23 cellular contexts compared by ENCODE assay signal in genomic region chr2:210544191-210544590, GRCh38. TPM values are rescaled to one million over a fixed set of nuclear protein-coding genes. Genes with fewer than 3 reads are reported as not detected.
DNase-seq lines count a peak whose midpoint lies in the region; ATAC-seq, FAIRE-seq and TF ChIP-seq lines count a peak whose summit lies in the region.
"Had no signal": no experiment of that assay in that cellular context is flagged by ENCODE, and none has a peak within 500 bp of the region (broad histone marks: within the 10 kb centered on the region; RNA-seq: fewer than 3 reads in every experiment).

No MANE protein-coding gene starts in this region.

- no peak for FAIRE-seq in bronchial epithelial cell (lab: Jason Lieb, UNC)
- FAIRE-seq: A549, D721Med, GM12878, GM12892, GM19239 had no signal

- no peaks in the 10 kb centered on the region for H4K20me1 ChIP-seq in mammary epithelial cell (ENCODE audit: insufficient read depth, low read length)
- H4K20me1 ChIP-seq: BLaER1 treated with 17β-estradiol and CSF1 and Interleukin-3, amounts not matched to agents 10 nM and 100 nM had no signal

- no peak overlapping the region for H3K4me3 ChIP-seq in mammary epithelial cell (replicated peaks in 1 of 3; ENCODE audit: insufficient read depth in 1 of 3, low read depth in 2 of 3, low read length in 3 of 3)
- no peak overlapping the region for H3K4me3 ChIP-seq in bronchial epithelial cell (ENCODE audit: low read depth, low read length)
- H3K4me3 ChIP-seq: A549; BLaER1 treated with 17β-estradiol and CSF1 and Interleukin-3, amounts not matched to agents 10 nM and 100 nM; GM12878 had no signal

- H2AFZ ChIP-seq in mammary epithelial cell (ENCODE audit: low read depth, low read length): no peak overlapping the region

- peak; percentile 55 for ATAC-seq in foreskin keratinocyte
- ATAC-seq: A549; CD8-positive, alpha-beta T cell; GM12878 had no signal

- H3K36me3 ChIP-seq in mammary epithelial cell (ENCODE audit: insufficient read depth, low read length): no peaks in the 10 kb centered on the region
- H3K36me3 ChIP-seq in bronchial epithelial cell (ENCODE audit: control insufficient read depth, insufficient read depth, low read length): no peaks in the 10 kb centered on the region
- H3K36me3 ChIP-seq: BLaER1 treated with 17β-estradiol and CSF1 and Interleukin-3, amounts not matched to agents 10 nM and 100 nM had no signal

- DNase-seq in mammary epithelial cell: peak; percentile 36
- DNase-seq in MCF 10A (ENCODE audit: unreplicated experiment): no peak
- peak; percentile 29 for DNase-seq in bronchial epithelial cell (ENCODE audit: low read depth)
- DNase-seq in foreskin keratinocyte: peak; percentile 32 to 73
- no peak for DNase-seq in DMS79 (lab: John Stamatoyannopoulos, UW)
- DNase-seq in activated naive CD8-positive, alpha-beta T cell treated with anti-CD3 and anti-CD28 coated beads for 36 hours: no peak
- DNase-seq: AML-193; Caco-2; Calu3; CD4-positive, alpha-beta T cell; CD8-positive, alpha-beta T cell; DND-41; EL; GDM1 had no signal

- no TSS peak for BruUV-seq in mammary epithelial cell (replicated peaks; lab: Mats Ljungman, UMichigan)
- BruUV-seq in MCF 10A (replicated peaks; lab: Mats Ljungman, UMichigan): no TSS peak

- H3K27me3 Mint-ChIP-seq in MCF 10A (ENCODE audit: insufficient read depth, unreplicated experiment): no peaks in the 10 kb centered on the region
- peaks cover 13% of the 10 kb centered on the region for H3K27me3 Mint-ChIP-seq in activated naive CD8-positive, alpha-beta T cell treated with anti-CD3 and anti-CD28 coated beads for 36 hours
- H3K27me3 Mint-ChIP-seq: CD4-positive, alpha-beta T cell had no signal

- in situ Hi-C loops in mammary epithelial cell (cut with MboI; ENCODE audit: low sequenced_read_pairs in 2 of 2): no loop called here

- H3K27me3 ChIP-seq in mammary epithelial cell (ENCODE audit: insufficient read depth, low read length) (no peaks in the 10 kb centered on the region), bronchial epithelial cell (ENCODE audit: control insufficient read depth, insufficient read depth, low read length) (no peaks in the 10 kb centered on the region), foreskin keratinocyte (no peaks in the 10 kb centered on the region)
- H3K27me3 ChIP-seq: BLaER1 treated with 17β-estradiol and CSF1 and Interleukin-3, amounts not matched to agents 10 nM and 100 nM had no signal

- no peaks in the 10 kb centered on the region for H3K79me2 ChIP-seq in mammary epithelial cell (ENCODE audit: insufficient read depth, low read length)

- H3K27ac ChIP-seq in mammary epithelial cell (ENCODE audit: insufficient read depth, low read depth, low read length): no peak overlapping the region
- H3K27ac ChIP-seq in foreskin keratinocyte: no peak overlapping the region
- H3K27ac ChIP-seq: 22Rv1; BLaER1 treated with 17β-estradiol and CSF1 and Interleukin-3, amounts not matched to agents 10 nM and 100 nM; C4-2B had no signal

- no peaks in the 10 kb centered on the region for H3K9me3 ChIP-seq in mammary epithelial cell (replicated peaks; ENCODE audit: insufficient read depth, low read length)
- H3K9me3 ChIP-seq: A549; BLaER1 treated with 17β-estradiol and CSF1 and Interleukin-3, amounts not matched to agents 10 nM and 100 nM; Caco-2 had no signal

- intact Hi-C loops in mammary epithelial cell (cut with micrococcal nuclease) (no loop called here), MCF 10A (cut with micrococcal nuclease) (no loop called here)

- no peak for TF ChIP-seq CTCF in mammary epithelial cell (conservative IDR thresholded peaks at IDR 0.05 in 1 of 2, IDR thresholded peaks at IDR 0.05 in 1 of 2; ENCODE audit: extremely low read depth in 1 of 2, insufficient read depth in 1 of 2, low read depth in 1 of 2, low read length in 2 of 2)
- TF ChIP-seq CTCF in MCF 10A (IDR thresholded peaks at IDR 0.05; ENCODE audit: unreplicated experiment): no peak
- no peak for TF ChIP-seq CTCF in bronchial epithelial cell (IDR thresholded peaks at IDR 0.05; ENCODE audit: insufficient read depth, low read length, severe bottlenecking)
- no peak for TF ChIP-seq CTCF in foreskin keratinocyte (conservative IDR thresholded peaks at IDR 0.05)

- H3K4me2 ChIP-seq in mammary epithelial cell (ENCODE audit: insufficient read depth, low read depth, low read length): no peak overlapping the region
- H3K4me2 ChIP-seq: A549; BLaER1 treated with 17β-estradiol and CSF1 and Interleukin-3, amounts not matched to agents 10 nM and 100 nM had no signal

- H3K9ac ChIP-seq in mammary epithelial cell (ENCODE audit: insufficient read depth, low read length): no peak overlapping the region
- H3K9ac ChIP-seq: BLaER1 treated with 17β-estradiol and CSF1 and Interleukin-3, amounts not matched to agents 10 nM and 100 nM had no signal

- H3K27ac Mint-ChIP-seq in MCF 10A (ENCODE audit: low read depth, unreplicated experiment): no peak overlapping the region
- H3K27ac Mint-ChIP-seq in activated naive CD8-positive, alpha-beta T cell treated with anti-CD3 and anti-CD28 coated beads for 36 hours: no peak overlapping the region
- H3K27ac Mint-ChIP-seq: B cell; CD4-positive, alpha-beta T cell; CD8-positive, alpha-beta T cell had no signal

- POLR2A ChIA-PET in MCF 10A (lab: Yijun Ruan, JAX): interaction anchor here (0.6 to 0.7 kb wide), 2 partner anchors 29 to 141 kb away, joined by 3 read pairs; no protein-coding TSS in a partner anchor

- no peaks in the 10 kb centered on the region for H3K4me1 ChIP-seq in mammary epithelial cell (ENCODE audit: insufficient read depth, low read length)
- peaks cover 3% of the 10 kb centered on the region for H3K4me1 ChIP-seq in foreskin keratinocyte
- H3K4me1 ChIP-seq: BLaER1 treated with 17β-estradiol and CSF1 and Interleukin-3, amounts not matched to agents 10 nM and 100 nM; Caco-2 had no signal

- H3K36me3 Mint-ChIP-seq in MCF 10A (ENCODE audit: insufficient read depth, unreplicated experiment): no peaks in the 10 kb centered on the region
- H3K36me3 Mint-ChIP-seq in activated naive CD8-positive, alpha-beta T cell treated with anti-CD3 and anti-CD28 coated beads for 36 hours: no peaks in the 10 kb centered on the region
- H3K36me3 Mint-ChIP-seq: CD8-positive, alpha-beta T cell had no signal

- H3K9me3 Mint-ChIP-seq in MCF 10A (ENCODE audit: unreplicated experiment): no peaks in the 10 kb centered on the region
- no peaks in the 10 kb centered on the region for H3K9me3 Mint-ChIP-seq in activated naive CD8-positive, alpha-beta T cell treated with anti-CD3 and anti-CD28 coated beads for 36 hours
- H3K9me3 Mint-ChIP-seq: CD4-positive, alpha-beta T cell; CD8-positive, alpha-beta T cell had no signal

- H3K4me3 Mint-ChIP-seq in MCF 10A (ENCODE audit: unreplicated experiment): no peak overlapping the region
- no peak overlapping the region for H3K4me3 Mint-ChIP-seq in activated naive CD8-positive, alpha-beta T cell treated with anti-CD3 and anti-CD28 coated beads for 36 hours
- H3K4me3 Mint-ChIP-seq: B cell; CD4-positive, alpha-beta T cell; CD8-positive, alpha-beta T cell had no signal

- dilution Hi-C loops in mammary epithelial cell (cut with HindIII; ENCODE audit: low sequenced_read_pairs): no loop called here

- CTCF ChIA-PET in mammary epithelial cell (lab: Charles Lee; ENCODE audit: low non-redundant PET) (no interaction called here), MCF 10A (lab: Yijun Ruan, JAX) (interaction anchor here (0.6 to 1.2 kb wide), 5 partner anchors 14 to 1176 kb away, joined by 3 read pairs; no protein-coding TSS in a partner anchor)

- WGBS in mammary epithelial cell (ENCODE audit: low coverage, missing lambda C conversion rate): 86% methylated on average over 1 of the region's 1 CpG

- no peaks in the 10 kb centered on the region for H3K4me1 Mint-ChIP-seq in MCF 10A (ENCODE audit: insufficient read depth, unreplicated experiment)
- no peaks in the 10 kb centered on the region for H3K4me1 Mint-ChIP-seq in activated naive CD8-positive, alpha-beta T cell treated with anti-CD3 and anti-CD28 coated beads for 36 hours
- H3K4me1 Mint-ChIP-seq: B cell had no signal

RNA-seq across cellular contexts. Expression of gene CPS1, which starts 12.2 kb away (rescaled TPM):
- 10 to 100 TPM; 20.3 to 27.8 TPM for total RNA-seq in mammary epithelial cell
- 14.9 TPM for polyA plus RNA-seq in mammary epithelial cell
- polyA minus RNA-seq in mammary epithelial cell: 115 TPM
- 18.4 and 20.6 TPM in 2 replicates for total RNA-seq in MCF 10A (2022)
- total RNA-seq in bronchial epithelial cell: 6.3 and 12.6 TPM in 2 replicates
- total RNA-seq in foreskin keratinocyte: 18.5 and 19.2 TPM in 2 replicates
- 5.3 and 5.8 TPM in 2 replicates for polyA plus RNA-seq in foreskin keratinocyte
- 1 to 10 TPM; 2.6 to 2.8 TPM for total RNA-seq in activated naive CD8-positive, alpha-beta T cell treated with anti-CD3 and anti-CD28 coated beads for 36 hours

Comparison
In these comparisons a context has a peak if more than half of its experiments do, and no peak if none do; other contexts are left out.
1. DNase-seq: peak in mammary epithelial cell (single experiment), bronchial epithelial cell (single experiment) and foreskin keratinocyte (2 of 2); none in MCF 10A (single experiment), DMS79 (single experiment) and activated naive CD8-positive, alpha-beta T cell treated with anti-CD3 and anti-CD28 coated beads for 36 hours (single experiment).